12 cellular contexts compared by ENCODE assay signal in genomic region chr6:126672654-126673053, GRCh38.
A peak's percentile ranks its signal among the peaks of the same experiment; 100 is the strongest.
DNase-seq lines count a peak whose midpoint lies in the region; ATAC-seq and TF ChIP-seq lines count a peak whose summit lies in the region.
"Had no signal": no experiment of that assay in that cellular context is flagged by ENCODE, and none has a peak within 500 bp of the region (broad histone marks: within the 10 kb centered on the region; RNA-seq: fewer than 3 reads in every experiment).

No MANE protein-coding gene starts in this region.

- H3K4me3 ChIP-seq in fibroblast of mammary gland (ENCODE audit: control insufficient read depth, low read depth, low read length) = no peak overlapping the region
- H3K4me3 ChIP-seq: spleen had no signal

- ATAC-seq in GM18517 (IDR thresholded peaks at IDR 0.05; ENCODE audit: unreplicated experiment) (peak; percentile 96), GM21576 (IDR thresholded peaks at IDR 0.05; ENCODE audit: unreplicated experiment) (peak; percentile 79), HG03175 (IDR thresholded peaks at IDR 0.05; ENCODE audit: unreplicated experiment) (peak; percentile 85)

- DNase-seq in fibroblast of mammary gland (ENCODE audit: low read depth) = peak; percentile 76
- DNase-seq in NCI-H1436 (lab: John Stamatoyannopoulos, UW) = no peak
- no peak for DNase-seq in NCI-H2081 (lab: John Stamatoyannopoulos, UW)
- DNase-seq in HK-2 (ENCODE audit: unreplicated experiment) = no peak
- no peak for DNase-seq in NCI-H2227 treated with DMSO at 0.1 percent for 48 hours (lab: John Stamatoyannopoulos, UW)
- DNase-seq: amygdala, DMS53, NCI-H187 treated with DMSO at 0.1 percent for 48 hours, spleen had no signal

- TF ChIP-seq CTCF in fibroblast of mammary gland (conservative IDR thresholded peaks at IDR 0.05; ENCODE audit: control insufficient read depth, insufficient read depth, low read depth, low read length) = no peak
